ENCODE assay signal across 27 cellular contexts in genomic region chr9:8531831-8532230, GRCh38.
"Had no signal": no experiment of that assay in that cellular context is flagged by ENCODE, and none has a peak within 500 bp of the region (broad histone marks: within the 10 kb centered on the region; RNA-seq: fewer than 3 reads in every experiment).

No MANE protein-coding gene starts in this region.

- H3K36me3 Mint-ChIP-seq: immature natural killer cell; naive thymus-derived CD8-positive, alpha-beta T cell; stimulated activated naive B cell treated with anti-CD40 and anti-IgM and Interleukin-4, amounts not matched to agents 10 μg/mL and 1 μg/mL and 100 μg/mL, for 72 hours had no signal

- H3K27me3 ChIP-seq: left lung, ovary, stomach, testis, thyroid gland, transverse colon, upper lobe of left lung, vagina had no signal

- H3K4me3 ChIP-seq: left lung, lower lobe of right lung, ovary, skin epidermis, stomach, testis, thyroid gland, transverse colon, upper lobe of left lung, vagina had no signal

- H3K9me3 Mint-ChIP-seq: naive thymus-derived CD8-positive, alpha-beta T cell; nephron progenitor cell; stimulated activated naive B cell treated with anti-CD40 and anti-IgM and Interleukin-4, amounts not matched to agents 10 μg/mL and 1 μg/mL and 100 μg/mL, for 72 hours had no signal

- H3K9me3 ChIP-seq: left lung, lower lobe of right lung, ovary, stomach, testis, thyroid gland, transverse colon, upper lobe of left lung, vagina had no signal

- H3K4me1 ChIP-seq: left lung, lower lobe of right lung, stomach, testis, thyroid gland, transverse colon, upper lobe of left lung, vagina had no signal

- H3K4me1 Mint-ChIP-seq: immature natural killer cell; naive thymus-derived CD8-positive, alpha-beta T cell; nephron progenitor cell; stimulated activated naive B cell treated with anti-CD40 and anti-IgM and Interleukin-4, amounts not matched to agents 10 μg/mL and 1 μg/mL and 100 μg/mL, for 72 hours had no signal

- H3K27ac ChIP-seq: left lung, lower lobe of right lung, ovary, skin epidermis, stomach, testis, thyroid gland, transverse colon, upper lobe of left lung, vagina had no signal

- H3K27ac Mint-ChIP-seq: immature natural killer cell; naive thymus-derived CD8-positive, alpha-beta T cell; nephron progenitor cell; progenitor cell of endocrine pancreas; stimulated activated naive B cell treated with anti-CD40 and anti-IgM and Interleukin-4, amounts not matched to agents 10 μg/mL and 1 μg/mL and 100 μg/mL, for 72 hours had no signal

- H3K36me3 ChIP-seq: left lung, lower lobe of right lung, ovary, stomach, thyroid gland, transverse colon, upper lobe of left lung, vagina had no signal

- DNase-seq: hypothalamus; immature natural killer cell; kidney; left colon; left lung; lower lobe of right lung; mammary epithelial cell; mesenchymal stem cell; naive thymus-derived CD8-positive, alpha-beta T cell; nephron progenitor cell; ovary; right cardiac atrium; stimulated activated CD4-positive, alpha-beta T cell treated with anti-CD3 and anti-CD28 coated beads, Interleukin-12 subunit alpha, Interleukin-12 subunit beta, amount 100 ng/mL, for 4 hours; stimulated activated CD4-positive, alpha-beta T cell treated with anti-CD3 and anti-CD28 coated beads, Interleukin-15, amount 100 ng/mL, for 24 hours; stimulated activated CD4-positive, alpha-beta T cell treated with anti-CD3 and anti-CD28 coated beads, Interleukin-2, amount 100 ng/mL, for 24 hours; stimulated activated CD4-positive, alpha-beta T cell treated with anti-CD3 and anti-CD28 coated beads, Interleukin-4, amount 100 ng/mL, for 1 hour; stimulated activated naive B cell treated with anti-CD40 and anti-IgM and Interleukin-4, amounts not matched to agents 10 μg/mL and 1 μg/mL and 100 μg/mL, for 72 hours; stimulated activated naive CD8-positive, alpha-beta T cell treated with anti-CD3 and anti-CD28 coated beads, Interleukin-15, Interleukin-2, amounts not matched to agents 100 U/mL and 50 U/mL, for 24 hours; stomach; testis; thyroid gland; transverse colon; upper lobe of left lung had no signal

- H3K27me3 Mint-ChIP-seq: progenitor cell of endocrine pancreas; stimulated activated naive B cell treated with anti-CD40 and anti-IgM and Interleukin-4, amounts not matched to agents 10 μg/mL and 1 μg/mL and 100 μg/mL, for 72 hours had no signal

- H3K4me3 Mint-ChIP-seq: immature natural killer cell; naive thymus-derived CD8-positive, alpha-beta T cell; nephron progenitor cell; stimulated activated naive B cell treated with anti-CD40 and anti-IgM and Interleukin-4, amounts not matched to agents 10 μg/mL and 1 μg/mL and 100 μg/mL, for 72 hours had no signal

- ATAC-seq: left colon; left lung; lower lobe of right lung; naive thymus-derived CD8-positive, alpha-beta T cell; right cardiac atrium; sciatic nerve; stimulated activated naive B cell treated with anti-CD40 and anti-IgM and Interleukin-4, amounts not matched to agents 10 μg/mL and 1 μg/mL and 100 μg/mL, for 72 hours; stimulated activated naive CD8-positive, alpha-beta T cell treated with anti-CD3 and anti-CD28 coated beads, Interleukin-15, Interleukin-2, amounts not matched to agents 100 U/mL and 50 U/mL, for 24 hours had no signal
